ENCODE assay signal across 12 cellular contexts in genomic region chr11:123055132-123055924, GRCh38. TPM values are rescaled to one million over a fixed set of nuclear protein-coding genes. Genes with fewer than 3 reads are reported as not detected.
DNase-seq lines count a peak whose midpoint lies in the region; TF ChIP-seq lines count a peak whose summit lies in the region.
"Had no signal": no experiment of that assay in that cellular context is flagged by ENCODE, and none has a peak within 500 bp of the region (broad histone marks: within the 10 kb centered on the region; RNA-seq: fewer than 3 reads in every experiment).

No MANE protein-coding gene starts in this region.

- no peaks in the 10 kb centered on the region for H3K9me3 ChIP-seq in SK-N-MC (ENCODE audit: low read depth, low read length)
- no peaks in the 10 kb centered on the region for H3K9me3 ChIP-seq in colonic mucosa
- H3K9me3 ChIP-seq: tibial nerve had no signal

- H3K4me1 ChIP-seq in colonic mucosa: peaks cover 13% of the 10 kb centered on the region

- peaks cover 54% of the 10 kb centered on the region for H3K36me3 ChIP-seq in SK-N-MC (ENCODE audit: insufficient read depth, low read length)
- peaks cover 16% of the 10 kb centered on the region for H3K36me3 ChIP-seq in colonic mucosa

- H3K4me3 ChIP-seq in SK-N-MC: no peak overlapping the region
- H3K4me3 ChIP-seq in colonic mucosa: no peak overlapping the region
- H3K4me3 ChIP-seq: tibial nerve had no signal

- peak; percentile 57 for DNase-seq in DMS53 (lab: John Stamatoyannopoulos, UW)
- DNase-seq in DMS53 treated with DMSO at 0.1 percent for 48 hours (lab: John Stamatoyannopoulos, UW; ENCODE audit: unreplicated experiment): no peak
- no peak for DNase-seq in SK-N-MC (ENCODE audit: low read depth, low spot score)
- peak; percentile 18 for DNase-seq in glomerular visceral epithelial cell (ENCODE audit: extremely low spot score)
- no peak for DNase-seq in stimulated activated CD4-positive, alpha-beta T cell treated with anti-CD3 and anti-CD28 coated beads, Interleukin-12 subunit alpha, Interleukin-12 subunit beta, amount 100 ng/mL, for 4 hours
- no peak for DNase-seq in colonic mucosa
- no peak for DNase-seq in SK-N-DZ (ENCODE audit: low spot score)
- DNase-seq: 8988T, midbrain, NCI-H226 had no signal

- TF ChIP-seq CTCF in GM12873 (IDR thresholded peaks at IDR 0.05; ENCODE audit: insufficient read depth, low read depth, low read length, missing control alignments): peak; percentile 6
- no peak for TF ChIP-seq CTCF in colonic mucosa (IDR thresholded peaks at IDR 0.05)

- H3K27me3 ChIP-seq in colonic mucosa: no peaks in the 10 kb centered on the region
- H3K27me3 ChIP-seq: tibial nerve had no signal

- intact Hi-C loops in colonic mucosa (cut with DNase I): loop anchor here (10.0 kb wide), 1 partner anchor 171 kb away; the partner anchor contains the start of gene JHY

- H3K9ac ChIP-seq in SK-N-MC (ENCODE audit: insufficient read length) (no peak overlapping the region), colonic mucosa (ENCODE audit: low read depth in 2 of 2, low read length in 2 of 2) (no peak overlapping the region)

- peak overlapping the region; percentile 44 for H3K27ac ChIP-seq in SK-N-MC
- no peak overlapping the region for H3K27ac ChIP-seq in colonic mucosa

RNA-seq across cellular contexts. Expression of gene HSPA8, which starts 6.6 kb away (rescaled TPM):
- total RNA-seq in colonic mucosa: 100 to 1,000 TPM; 565 to 901 TPM
- 1,457 and 1,648 TPM in 2 replicates for polyA plus RNA-seq in SK-N-DZ (2014; cell fraction: cytosol; rRNA removed)
- polyA plus RNA-seq in SK-N-DZ (2014; cell fraction: nucleus; rRNA removed): 666 and 971 TPM in 2 replicates

Comparison
In these comparisons a context has a peak if more than half of its experiments do, and no peak if none do; other contexts are left out.
1. DNase-seq: peak in DMS53 (single experiment) and glomerular visceral epithelial cell (single experiment); none in DMS53 treated with DMSO at 0.1 percent for 48 hours (single experiment), SK-N-MC (single experiment), stimulated activated CD4-positive, alpha-beta T cell treated with anti-CD3 and anti-CD28 coated beads, Interleukin-12 subunit alpha, Interleukin-12 subunit beta, amount 100 ng/mL, for 4 hours (single experiment), colonic mucosa (single experiment) and SK-N-DZ (single experiment).